37 cellular contexts compared by ENCODE assay signal in genomic region chr2:114919985-114920384, GRCh38.
A peak's percentile ranks its signal among the peaks of the same experiment; 100 is the strongest.
DNase-seq lines count a peak whose midpoint lies in the region; ATAC-seq, FAIRE-seq and TF ChIP-seq lines count a peak whose summit lies in the region.
"Had no signal": no experiment of that assay in that cellular context is flagged by ENCODE, and none has a peak within 500 bp of the region (broad histone marks: within the 10 kb centered on the region; RNA-seq: fewer than 3 reads in every experiment).

No MANE protein-coding gene starts in this region.

- H2AK5ac ChIP-seq in H9 (ENCODE audit: insufficient read length, low read length), result no peak overlapping the region

- H3K79me2 ChIP-seq in SK-N-SH (ENCODE audit: insufficient read depth) (no peaks in the 10 kb centered on the region), H9 (ENCODE audit: insufficient read depth, low read length) (no peaks in the 10 kb centered on the region)

- no peaks in the 10 kb centered on the region for H3K9me2 ChIP-seq in SK-N-SH

- no peak overlapping the region for H3K56ac ChIP-seq in H9 (ENCODE audit: insufficient read length, low read depth, low read length)

- H2BK20ac ChIP-seq in H9 (ENCODE audit: low read depth, low read length, poor library complexity, severe bottlenecking), result peak overlapping the region; percentile 96

- H2BK12ac ChIP-seq in H9 (ENCODE audit: insufficient read length, low read depth, low read length), result no peak overlapping the region

- H3K27me3 Mint-ChIP-seq in H9 (ENCODE audit: low read depth), result no peaks in the 10 kb centered on the region; the same call in 1 of the 2 replicates
- H3K27me3 Mint-ChIP-seq: B cell; CD4-positive, alpha-beta memory T cell; CD4-positive, alpha-beta T cell; CD4-positive, CD25-positive, alpha-beta regulatory T cell; CD8-positive, alpha-beta memory T cell had no signal

- H3K79me1 ChIP-seq in H9 (ENCODE audit: insufficient read depth, low read depth, low read length, poor library complexity, severe bottlenecking), result no peaks in the 10 kb centered on the region

- no peak overlapping the region for H2BK5ac ChIP-seq in H9 (ENCODE audit: insufficient read length, low read length)

- no peaks in the 10 kb centered on the region for H3K23me2 ChIP-seq in H9 (ENCODE audit: insufficient read length, low read depth, low read length, poor library complexity, severe bottlenecking)

- H3K23ac ChIP-seq in H9 (ENCODE audit: insufficient read length, low read depth, low read length), result no peak overlapping the region

- H2BK120ac ChIP-seq in H9 (ENCODE audit: low read depth, low read length, poor library complexity, severe bottlenecking), result no peak overlapping the region

- no peak overlapping the region for H4K91ac ChIP-seq in H9 (ENCODE audit: insufficient read length, low read depth, low read length)

- TF ChIP-seq CTCF in SK-N-SH (IDR thresholded peaks at IDR 0.05) (no peak), H9 (conservative IDR thresholded peaks at IDR 0.05) (no peak)

- TF ChIP-seq RAD21 in SK-N-SH (IDR thresholded peaks at IDR 0.05; ENCODE audit: low read length), result no peak

- no peaks in the 10 kb centered on the region for H3F3A ChIP-seq in SK-N-SH (replicated peaks; ENCODE audit: insufficient read depth)

- no peak overlapping the region for H3K4me3 ChIP-seq in SK-N-SH (ENCODE audit: low read depth in 2 of 2, low read length in 1 of 2)
- H3K4me3 ChIP-seq: A549; BLaER1; BLaER1 treated with 17β-estradiol and CSF1 and Interleukin-3, amounts not matched to agents 10 nM and 100 nM had no signal

- POLR2A ChIA-PET in SK-N-SH (lab: Yijun Ruan, JAX), result no interaction called here

- no peak overlapping the region for H4K8ac ChIP-seq in H9 (replicated peaks; ENCODE audit: insufficient read length, low read depth, low read length)

- no peak for TF ChIP-seq EP300 in SK-N-SH (IDR thresholded peaks at IDR 0.05; ENCODE audit: borderline replicate concordance in 1 of 2, low read depth in 1 of 2, low read length in 1 of 2)

- H4K5ac ChIP-seq in H9 (ENCODE audit: insufficient read length, low read depth, low read length), result no peak overlapping the region

- no peaks in the 10 kb centered on the region for H3K36me3 ChIP-seq in SK-N-SH (replicated peaks in 1 of 2; ENCODE audit: control insufficient read depth in 1 of 2, insufficient read depth in 2 of 2, low read length in 1 of 2)
- H3K36me3 ChIP-seq: BE2C; BLaER1; BLaER1 treated with 17β-estradiol and CSF1 and Interleukin-3, amounts not matched to agents 10 nM and 100 nM had no signal

- H3K4me1 ChIP-seq in SK-N-SH (ENCODE audit: control insufficient read depth in 1 of 2, insufficient read depth in 2 of 2, low read depth in 1 of 2, low read length in 1 of 2) (no peaks in the 10 kb centered on the region), H9 (ENCODE audit: insufficient read depth, low read length) (no peaks in the 10 kb centered on the region)
- H3K4me1 ChIP-seq: A549, BE2C, BLaER1, Caco-2 had no signal

- H3K27me3 ChIP-seq in SK-N-SH (ENCODE audit: insufficient read depth) (no peaks in the 10 kb centered on the region), H9 (ENCODE audit: insufficient read depth, low read length) (no peaks in the 10 kb centered on the region)
- H3K27me3 ChIP-seq: BE2C; BLaER1; BLaER1 treated with 17β-estradiol and CSF1 and Interleukin-3, amounts not matched to agents 10 nM and 100 nM had no signal

- H4K20me1 ChIP-seq in SK-N-SH (ENCODE audit: insufficient read depth) (no peaks in the 10 kb centered on the region), H9 (ENCODE audit: control insufficient read depth, insufficient read depth, insufficient read length) (no peaks in the 10 kb centered on the region)
- H4K20me1 ChIP-seq: BLaER1; BLaER1 treated with 17β-estradiol and CSF1 and Interleukin-3, amounts not matched to agents 10 nM and 100 nM had no signal

- H2AFZ ChIP-seq in SK-N-SH (ENCODE audit: low read depth) (no peak overlapping the region), H9 (ENCODE audit: low read length) (no peak overlapping the region)

- H3K4me1 Mint-ChIP-seq in H9, result 0 out of 4 replicates have a peak, but pooled peaks cover 0 to 3% of the 10 kb centered on the region in 2 experiments
- H3K4me1 Mint-ChIP-seq: B cell; CD14-positive monocyte; CD4-positive, alpha-beta memory T cell; CD4-positive, CD25-positive, alpha-beta regulatory T cell; CD8-positive, alpha-beta memory T cell had no signal

- ATAC-seq in SK-N-SH treated with all-trans-retinoic acid at 6 μM for 48 hours, result no peak
- ATAC-seq in GM18907 (IDR thresholded peaks at IDR 0.05; ENCODE audit: unreplicated experiment), result no peak
- ATAC-seq in GM19395 (IDR thresholded peaks at IDR 0.05; ENCODE audit: unreplicated experiment), result no peak
- ATAC-seq: A549; CD8-positive, alpha-beta T cell had no signal

- H3T11ph ChIP-seq in H9 (ENCODE audit: low read length), result no peak overlapping the region

- H3K14ac ChIP-seq in H9 (ENCODE audit: insufficient read depth, low read length), result no peak overlapping the region

- no peak overlapping the region for H3K18ac ChIP-seq in H9 (ENCODE audit: insufficient read length, low read depth, low read length)

- no peak overlapping the region for H3K9ac ChIP-seq in SK-N-SH
- H3K9ac ChIP-seq in H9 (ENCODE audit: extremely low read depth, insufficient read length, low read length), result no peak overlapping the region
- H3K9ac ChIP-seq: BLaER1; BLaER1 treated with 17β-estradiol and CSF1 and Interleukin-3, amounts not matched to agents 10 nM and 100 nM had no signal

- peaks cover 0 to 2% (median 0%) of the 10 kb centered on the region in 3 experiments; a peak in 1 of 7 replicates for H3K36me3 Mint-ChIP-seq in H9 (ENCODE audit: insufficient read depth in 1 of 3, low read depth in 3 of 3)
- H3K36me3 Mint-ChIP-seq: CD14-positive monocyte; CD4-positive, alpha-beta memory T cell; CD4-positive, CD25-positive, alpha-beta regulatory T cell; CD8-positive, alpha-beta memory T cell; CD8-positive, alpha-beta T cell had no signal

- H3K27ac ChIP-seq in SK-N-SH (ENCODE audit: low read depth in 2 of 2, low read length in 1 of 2) (no peak overlapping the region), H9 (ENCODE audit: insufficient read length, low read depth, low read length) (no peak overlapping the region)
- H3K27ac ChIP-seq: 22Rv1; A549; BLaER1; BLaER1 treated with 17β-estradiol and CSF1 and Interleukin-3, amounts not matched to agents 10 nM and 100 nM; C4-2B had no signal

- H3K4me2 ChIP-seq in SK-N-SH (no peak overlapping the region), H9 (ENCODE audit: insufficient read depth, insufficient read length, low read length) (no peak overlapping the region)
- H3K4me2 ChIP-seq: A549; BLaER1; BLaER1 treated with 17β-estradiol and CSF1 and Interleukin-3, amounts not matched to agents 10 nM and 100 nM had no signal

- H3K9me3 Mint-ChIP-seq in H9, result peaks cover 4 to 5% of the 10 kb centered on the region in 2 experiments; a peak in 4 of 5 replicates

- CTCF ChIA-PET in SK-N-SH (lab: Yijun Ruan, JAX), result no interaction called here

- no peak overlapping the region for H3K4ac ChIP-seq in H9 (ENCODE audit: low read depth, low read length)

- H3K9me3 ChIP-seq in SK-N-SH (no peaks in the 10 kb centered on the region), H9 (ENCODE audit: control insufficient read depth, low read depth, low read length) (no peaks in the 10 kb centered on the region)
- H3K9me3 ChIP-seq: A549, BE2C, BLaER1, Caco-2 had no signal

- no peak overlapping the region for H3K4me3 Mint-ChIP-seq in H9
- H3K4me3 Mint-ChIP-seq: B cell; CD14-positive monocyte; CD4-positive, alpha-beta memory T cell; CD4-positive, alpha-beta T cell; CD4-positive, CD25-positive, alpha-beta regulatory T cell; CD8-positive, alpha-beta memory T cell; CD8-positive, alpha-beta T cell had no signal

- DNase-seq in SK-N-SH, result peak; percentile 3
- no peak for DNase-seq in H9
- peak; percentile 10 for DNase-seq in SW480 (ENCODE audit: low spot score)
- peak; percentile 8 for DNase-seq in urothelium cell line (ENCODE audit: low spot score)
- DNase-seq in NCI-H187 (lab: John Stamatoyannopoulos, UW), result no peak
- DNase-seq: 8988T; ACHN; AML-193; BE2C; C1 segment of cervical spinal cord; Caco-2; Calu3; CD4-positive, alpha-beta memory T cell; CD4-positive, alpha-beta T cell; CD4-positive, CD25-positive, alpha-beta regulatory T cell; CD8-positive, alpha-beta memory T cell; CD8-positive, alpha-beta T cell; COR-L47; DMS 273 treated with DMSO at 0.1 percent for 48 hours; DMS153; DMS53; DMS79; DMS79 treated with DMSO at 0.1 percent for 48 hours; DND-41; EL had no signal

- no peak for FAIRE-seq in urothelium cell line (lab: Jason Lieb, UNC)
- FAIRE-seq: A204.1, A549, D721Med had no signal

- H3K27ac Mint-ChIP-seq in H9, result no peak overlapping the region
- H3K27ac Mint-ChIP-seq: B cell; CD14-positive monocyte; CD4-positive, alpha-beta memory T cell; CD4-positive, alpha-beta T cell; CD4-positive, CD25-positive, alpha-beta regulatory T cell; CD8-positive, alpha-beta memory T cell; CD8-positive, alpha-beta T cell had no signal

- 0% methylated on average over 2 of the region's 2 CpGs for WGBS in SK-N-SH (ENCODE audit: low lambda C conversion rate)
- no CpG with 5 or more reads among the region's 2 CpGs for WGBS in H9 (ENCODE audit: extremely low coverage, insufficient read length, low lambda C conversion rate)

- H2BK15ac ChIP-seq in H9 (ENCODE audit: low read depth, low read length), result no peak overlapping the region

TF ChIP-seq in SK-N-SH, 30 proteins besides CTCF, POLR2A, EP300 and RAD21:
- no peak for TF ChIP-seq IRF3 (IDR thresholded peaks at IDR 0.05; ENCODE audit: low read depth, low read length)
- no peak for TF ChIP-seq JUND (IDR thresholded peaks at IDR 0.05)
- no peak for TF ChIP-seq FOSL2 (IDR thresholded peaks at IDR 0.05; ENCODE audit: borderline replicate concordance, low read depth)

TF ChIP-seq in SK-N-SH treated with all-trans-retinoic acid at 6 μM for 48 hours, 23 proteins besides CTCF, POLR2A, EP300 and RAD21 (continues in another document):
- TF ChIP-seq ISL1 (CRISPR knock-in tag; IDR thresholded peaks at IDR 0.05) (no peak), GLIS3 (CRISPR knock-in tag; IDR thresholded peaks at IDR 0.05) (no peak), OSR1 (CRISPR knock-in tag; IDR thresholded peaks at IDR 0.05) (no peak), TOX (CRISPR knock-in tag; IDR thresholded peaks at IDR 0.05; ENCODE audit: borderline replicate concordance) (no peak), PATZ1 (CRISPR knock-in tag; IDR thresholded peaks at IDR 0.05; ENCODE audit: borderline replicate concordance) (no peak)

Comparison
In these comparisons a context has a peak if more than half of its experiments do, and no peak if none do; other contexts are left out.
1. DNase-seq: peak in SK-N-SH (single experiment), SW480 (single experiment) and urothelium cell line (single experiment); none in H9 (single experiment) and NCI-H187 (0 of 2).